8 cellular contexts compared by ENCODE assay signal in genomic region chr11:19432370-19433163, GRCh38.
DNase-seq lines count a peak whose midpoint lies in the region; ATAC-seq, FAIRE-seq and TF ChIP-seq lines count a peak whose summit lies in the region.

No MANE protein-coding gene starts in this region.

- H3K36me3 Mint-ChIP-seq in IgD-negative memory B cell = peaks cover 2% of the 10 kb centered on the region
- H3K36me3 Mint-ChIP-seq in activated naive CD4-positive, alpha-beta T cell treated with anti-CD3 and anti-CD28 coated beads, Interleukin-2, amount 50 U/mL, for 72 hours = no peaks in the 10 kb centered on the region
- H3K36me3 Mint-ChIP-seq in naive thymus-derived CD8-positive, alpha-beta T cell = no peaks in the 10 kb centered on the region

- POLR2A ChIA-PET in naive thymus-derived CD8-positive, alpha-beta T cell (lab: Charles Lee) = no interaction called here

- TF ChIP-seq CTCF in GM12864 (IDR thresholded peaks at IDR 0.05; ENCODE audit: low read depth, low read length, missing control alignments) (no peak), fibroblast of villous mesenchyme (IDR thresholded peaks at IDR 0.05; ENCODE audit: insufficient read depth, low read depth, low read length) (no peak)

- H3K4me3 ChIP-seq in GM12864 (ENCODE audit: low read depth, low read length) (peak overlapping the region; percentile 18), fibroblast of villous mesenchyme (ENCODE audit: low read depth, low read length) (no peak overlapping the region)

- peak overlapping the region; percentile 53 to 87 (median 77) for H3K4me3 Mint-ChIP-seq in IgD-negative memory B cell
- H3K4me3 Mint-ChIP-seq in naive thymus-derived CD8-positive, alpha-beta T cell = no peak overlapping the region

- peaks cover 8% of the 10 kb centered on the region for H3K27me3 Mint-ChIP-seq in IgD-negative memory B cell
- H3K27me3 Mint-ChIP-seq in naive thymus-derived CD8-positive, alpha-beta T cell = peaks cover 10 to 46% (median 17%) of the 10 kb centered on the region in 5 donors

- H3K9me3 Mint-ChIP-seq in IgD-negative memory B cell = no peaks in the 10 kb centered on the region
- no peaks in the 10 kb centered on the region for H3K9me3 Mint-ChIP-seq in activated naive CD4-positive, alpha-beta T cell treated with anti-CD3 and anti-CD28 coated beads, Interleukin-2, amount 50 U/mL, for 72 hours
- no peaks in the 10 kb centered on the region for H3K9me3 Mint-ChIP-seq in naive thymus-derived CD8-positive, alpha-beta T cell

- FAIRE-seq in GM19239 (lab: Jason Lieb, UNC) = no peak

- DNase-seq in GM12864 (ENCODE audit: low read depth) = peak; percentile 75
- peak; percentile 87 for DNase-seq in fibroblast of villous mesenchyme (ENCODE audit: low read depth)
- DNase-seq in activated naive CD4-positive, alpha-beta T cell treated with anti-CD3 and anti-CD28 coated beads, Interleukin-2, amount 50 U/mL, for 72 hours (ENCODE audit: low spot score in 2 of 2) = no peak
- no peak for DNase-seq in naive thymus-derived CD8-positive, alpha-beta T cell
- no peak for DNase-seq in NCI-H2227 (lab: John Stamatoyannopoulos, UW; ENCODE audit: unreplicated experiment)
- no peak for DNase-seq in GM19239 (ENCODE audit: insufficient read length, low spot score)

- H3K4me1 Mint-ChIP-seq in IgD-negative memory B cell = peaks cover 59 to 78% (median 65%) of the 10 kb centered on the region in 3 donors
- no peaks in the 10 kb centered on the region for H3K4me1 Mint-ChIP-seq in naive thymus-derived CD8-positive, alpha-beta T cell

- ATAC-seq in GM21723 (IDR thresholded peaks at IDR 0.05; ENCODE audit: unreplicated experiment) = peak; percentile 59
- no peak for ATAC-seq in activated naive CD4-positive, alpha-beta T cell treated with anti-CD3 and anti-CD28 coated beads, Interleukin-2, amount 50 U/mL, for 72 hours
- no peak for ATAC-seq in naive thymus-derived CD8-positive, alpha-beta T cell

- H3K27ac Mint-ChIP-seq in IgD-negative memory B cell = peak overlapping the region; percentile 15 to 89 (median 76)
- no peak overlapping the region for H3K27ac Mint-ChIP-seq in activated naive CD4-positive, alpha-beta T cell treated with anti-CD3 and anti-CD28 coated beads, Interleukin-2, amount 50 U/mL, for 72 hours
- no peak overlapping the region for H3K27ac Mint-ChIP-seq in naive thymus-derived CD8-positive, alpha-beta T cell

Comparison
In these comparisons a context has a peak if more than half of its experiments do, and no peak if none do; other contexts are left out.
1. DNase-seq: peak in GM12864 (single experiment) and fibroblast of villous mesenchyme (single experiment); none in activated naive CD4-positive, alpha-beta T cell treated with anti-CD3 and anti-CD28 coated beads, Interleukin-2, amount 50 U/mL, for 72 hours (0 of 2), naive thymus-derived CD8-positive, alpha-beta T cell (0 of 10), NCI-H2227 (single experiment) and GM19239 (single experiment).
2. H3K27ac Mint-ChIP-seq: peak in IgD-negative memory B cell (3 of 3); none in activated naive CD4-positive, alpha-beta T cell treated with anti-CD3 and anti-CD28 coated beads, Interleukin-2, amount 50 U/mL, for 72 hours (0 of 2) and naive thymus-derived CD8-positive, alpha-beta T cell (0 of 10).
3. H3K4me3 Mint-ChIP-seq: peak in IgD-negative memory B cell (4 of 4); none in naive thymus-derived CD8-positive, alpha-beta T cell (0 of 10).